Comparison of ENCODE assay signal across 1 cellular context in the genomic region with DNA sequence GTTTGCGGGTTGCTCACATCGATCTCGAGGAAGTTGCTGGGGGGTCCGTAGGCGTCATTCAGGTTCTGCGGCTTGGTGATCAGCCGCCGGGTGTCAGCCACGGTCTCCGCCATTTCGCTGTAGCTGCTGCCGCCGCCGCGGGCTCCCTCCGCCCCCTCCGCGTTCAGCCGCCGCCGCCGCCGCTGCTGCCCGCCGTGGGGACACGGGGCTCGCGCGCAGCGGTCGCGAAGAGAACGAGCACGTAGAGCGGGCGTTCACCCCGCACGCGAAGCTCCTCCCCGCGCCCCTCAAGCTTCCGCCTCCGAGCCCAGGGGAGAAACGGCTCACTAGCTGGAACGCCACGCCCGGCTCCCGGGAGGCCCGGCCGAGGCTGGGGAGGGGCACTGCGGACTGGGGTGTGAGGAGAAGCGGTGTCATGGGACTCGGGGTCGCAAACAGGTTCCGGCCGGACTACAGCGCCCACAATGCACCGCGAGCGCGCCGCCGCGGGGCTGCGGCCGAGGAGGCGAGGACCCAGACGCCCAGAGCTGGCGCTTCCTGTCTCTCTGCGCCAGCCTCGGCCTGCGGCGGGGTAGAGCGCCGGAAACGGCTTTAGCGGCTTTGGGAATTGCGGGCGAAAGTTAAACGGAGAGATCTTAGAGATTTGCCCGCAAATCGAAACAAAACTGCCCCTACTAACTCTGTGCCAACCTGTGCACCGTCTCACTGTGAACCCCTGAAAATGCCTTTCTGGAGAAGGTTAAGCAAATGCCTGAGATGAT.
TF ChIP-seq lines count a peak whose summit lies in the region.

A gene (minus strand): TSS at position 232 of the 761 bp plus-strand sequence. CDS start 119 bp downstream, at position 113.

TF ChIP-seq in HepG2, 621 proteins besides CTCF, POLR2A, EP300 and RAD21 (continued from another document and continues in another):
- TF ChIP-seq STAT5B (CRISPR knock-in tag; IDR thresholded peaks at IDR 0.05), result no peak
- TF ChIP-seq, protein P1, sequence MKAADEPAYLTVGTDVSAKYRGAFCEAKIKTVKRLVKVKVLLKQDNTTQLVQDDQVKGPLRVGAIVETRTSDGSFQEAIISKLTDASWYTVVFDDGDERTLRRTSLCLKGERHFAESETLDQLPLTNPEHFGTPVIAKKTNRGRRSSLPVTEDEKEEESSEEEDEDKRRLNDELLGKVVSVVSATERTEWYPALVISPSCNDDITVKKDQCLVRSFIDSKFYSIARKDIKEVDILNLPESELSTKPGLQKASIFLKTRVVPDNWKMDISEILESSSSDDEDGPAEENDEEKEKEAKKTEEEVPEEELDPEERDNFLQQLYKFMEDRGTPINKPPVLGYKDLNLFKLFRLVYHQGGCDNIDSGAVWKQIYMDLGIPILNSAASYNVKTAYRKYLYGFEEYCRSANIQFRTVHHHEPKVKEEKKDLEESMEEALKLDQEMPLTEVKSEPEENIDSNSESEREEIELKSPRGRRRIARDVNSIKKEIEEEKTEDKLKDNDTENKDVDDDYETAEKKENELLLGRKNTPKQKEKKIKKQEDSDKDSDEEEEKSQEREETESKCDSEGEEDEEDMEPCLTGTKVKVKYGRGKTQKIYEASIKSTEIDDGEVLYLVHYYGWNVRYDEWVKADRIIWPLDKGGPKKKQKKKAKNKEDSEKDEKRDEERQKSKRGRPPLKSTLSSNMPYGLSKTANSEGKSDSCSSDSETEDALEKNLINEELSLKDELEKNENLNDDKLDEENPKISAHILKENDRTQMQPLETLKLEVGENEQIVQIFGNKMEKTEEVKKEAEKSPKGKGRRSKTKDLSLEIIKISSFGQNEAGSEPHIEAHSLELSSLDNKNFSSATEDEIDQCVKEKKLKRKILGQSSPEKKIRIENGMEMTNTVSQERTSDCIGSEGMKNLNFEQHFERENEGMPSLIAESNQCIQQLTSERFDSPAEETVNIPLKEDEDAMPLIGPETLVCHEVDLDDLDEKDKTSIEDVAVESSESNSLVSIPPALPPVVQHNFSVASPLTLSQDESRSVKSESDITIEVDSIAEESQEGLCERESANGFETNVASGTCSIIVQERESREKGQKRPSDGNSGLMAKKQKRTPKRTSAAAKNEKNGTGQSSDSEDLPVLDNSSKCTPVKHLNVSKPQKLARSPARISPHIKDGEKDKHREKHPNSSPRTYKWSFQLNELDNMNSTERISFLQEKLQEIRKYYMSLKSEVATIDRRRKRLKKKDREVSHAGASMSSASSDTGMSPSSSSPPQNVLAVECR (CRISPR knock-in tag; IDR thresholded peaks at IDR 0.05; ENCODE audit: borderline replicate concordance), result peak; percentile 93
- no peak for TF ChIP-seq HNF4G (IDR thresholded peaks at IDR 0.05; ENCODE audit: borderline replicate concordance, low read depth, low read length)
- no peak for TF ChIP-seq HNF4G (CRISPR knock-in tag; IDR thresholded peaks at IDR 0.05; ENCODE audit: borderline replicate concordance, low read depth)
- TF ChIP-seq NBN (conservative IDR thresholded peaks at IDR 0.05), result no peak
- TF ChIP-seq, protein P2, sequence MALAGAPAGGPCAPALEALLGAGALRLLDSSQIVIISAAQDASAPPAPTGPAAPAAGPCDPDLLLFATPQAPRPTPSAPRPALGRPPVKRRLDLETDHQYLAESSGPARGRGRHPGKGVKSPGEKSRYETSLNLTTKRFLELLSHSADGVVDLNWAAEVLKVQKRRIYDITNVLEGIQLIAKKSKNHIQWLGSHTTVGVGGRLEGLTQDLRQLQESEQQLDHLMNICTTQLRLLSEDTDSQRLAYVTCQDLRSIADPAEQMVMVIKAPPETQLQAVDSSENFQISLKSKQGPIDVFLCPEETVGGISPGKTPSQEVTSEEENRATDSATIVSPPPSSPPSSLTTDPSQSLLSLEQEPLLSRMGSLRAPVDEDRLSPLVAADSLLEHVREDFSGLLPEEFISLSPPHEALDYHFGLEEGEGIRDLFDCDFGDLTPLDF (CRISPR knock-in tag; IDR thresholded peaks at IDR 0.05), result peak; percentile 71; the same call in 1 of the 2 replicates
- TF ChIP-seq, protein P3, sequence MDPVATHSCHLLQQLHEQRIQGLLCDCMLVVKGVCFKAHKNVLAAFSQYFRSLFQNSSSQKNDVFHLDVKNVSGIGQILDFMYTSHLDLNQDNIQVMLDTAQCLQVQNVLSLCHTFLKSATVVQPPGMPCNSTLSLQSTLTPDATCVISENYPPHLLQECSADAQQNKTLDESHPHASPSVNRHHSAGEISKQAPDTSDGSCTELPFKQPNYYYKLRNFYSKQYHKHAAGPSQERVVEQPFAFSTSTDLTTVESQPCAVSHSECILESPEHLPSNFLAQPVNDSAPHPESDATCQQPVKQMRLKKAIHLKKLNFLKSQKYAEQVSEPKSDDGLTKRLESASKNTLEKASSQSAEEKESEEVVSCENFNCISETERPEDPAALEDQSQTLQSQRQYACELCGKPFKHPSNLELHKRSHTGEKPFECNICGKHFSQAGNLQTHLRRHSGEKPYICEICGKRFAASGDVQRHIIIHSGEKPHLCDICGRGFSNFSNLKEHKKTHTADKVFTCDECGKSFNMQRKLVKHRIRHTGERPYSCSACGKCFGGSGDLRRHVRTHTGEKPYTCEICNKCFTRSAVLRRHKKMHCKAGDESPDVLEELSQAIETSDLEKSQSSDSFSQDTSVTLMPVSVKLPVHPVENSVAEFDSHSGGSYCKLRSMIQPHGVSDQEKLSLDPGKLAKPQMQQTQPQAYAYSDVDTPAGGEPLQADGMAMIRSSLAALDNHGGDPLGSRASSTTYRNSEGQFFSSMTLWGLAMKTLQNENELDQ (CRISPR knock-in tag; IDR thresholded peaks at IDR 0.05; ENCODE audit: borderline replicate concordance), result no peak
- TF ChIP-seq ZNF543 (CRISPR knock-in tag; IDR thresholded peaks at IDR 0.05), result no peak; the same call in 1 of the 2 replicates
- no peak for TF ChIP-seq MYNN (CRISPR knock-in tag; IDR thresholded peaks at IDR 0.05; ENCODE audit: low read depth)
- TF ChIP-seq ZNF850 (CRISPR knock-in tag; conservative IDR thresholded peaks at IDR 0.05), result no peak
- TF ChIP-seq ZNF563 (CRISPR knock-in tag; IDR thresholded peaks at IDR 0.05), result peak; percentile 43
- TF ChIP-seq FOXM1 (CRISPR knock-in tag; IDR thresholded peaks at IDR 0.05), result no peak
- TF ChIP-seq NFATC3 (CRISPR knock-in tag; IDR thresholded peaks at IDR 0.05), result no peak
- TF ChIP-seq, protein P4, sequence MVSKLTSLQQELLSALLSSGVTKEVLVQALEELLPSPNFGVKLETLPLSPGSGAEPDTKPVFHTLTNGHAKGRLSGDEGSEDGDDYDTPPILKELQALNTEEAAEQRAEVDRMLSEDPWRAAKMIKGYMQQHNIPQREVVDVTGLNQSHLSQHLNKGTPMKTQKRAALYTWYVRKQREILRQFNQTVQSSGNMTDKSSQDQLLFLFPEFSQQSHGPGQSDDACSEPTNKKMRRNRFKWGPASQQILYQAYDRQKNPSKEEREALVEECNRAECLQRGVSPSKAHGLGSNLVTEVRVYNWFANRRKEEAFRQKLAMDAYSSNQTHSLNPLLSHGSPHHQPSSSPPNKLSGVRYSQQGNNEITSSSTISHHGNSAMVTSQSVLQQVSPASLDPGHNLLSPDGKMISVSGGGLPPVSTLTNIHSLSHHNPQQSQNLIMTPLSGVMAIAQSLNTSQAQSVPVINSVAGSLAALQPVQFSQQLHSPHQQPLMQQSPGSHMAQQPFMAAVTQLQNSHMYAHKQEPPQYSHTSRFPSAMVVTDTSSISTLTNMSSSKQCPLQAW (CRISPR knock-in tag; IDR thresholded peaks at IDR 0.05), result peak; percentile 93
- no peak for TF ChIP-seq NPAS2 (CRISPR knock-in tag; IDR thresholded peaks at IDR 0.05; ENCODE audit: borderline replicate concordance)
- TF ChIP-seq PAF1 (CRISPR knock-in tag; IDR thresholded peaks at IDR 0.05), result no peak
- TF ChIP-seq, protein P5, sequence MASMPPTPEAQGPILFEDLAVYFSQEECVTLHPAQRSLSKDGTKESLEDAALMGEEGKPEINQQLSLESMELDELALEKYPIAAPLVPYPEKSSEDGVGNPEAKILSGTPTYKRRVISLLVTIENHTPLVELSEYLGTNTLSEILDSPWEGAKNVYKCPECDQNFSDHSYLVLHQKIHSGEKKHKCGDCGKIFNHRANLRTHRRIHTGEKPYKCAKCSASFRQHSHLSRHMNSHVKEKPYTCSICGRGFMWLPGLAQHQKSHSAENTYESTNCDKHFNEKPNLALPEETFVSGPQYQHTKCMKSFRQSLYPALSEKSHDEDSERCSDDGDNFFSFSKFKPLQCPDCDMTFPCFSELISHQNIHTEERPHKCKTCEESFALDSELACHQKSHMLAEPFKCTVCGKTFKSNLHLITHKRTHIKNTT (CRISPR knock-in tag; IDR thresholded peaks at IDR 0.05), result no peak
- no peak for TF ChIP-seq HMG20A (CRISPR knock-in tag; IDR thresholded peaks at IDR 0.05; ENCODE audit: borderline replicate concordance)
- peak; percentile 68; the same call in 1 of the 2 replicates for TF ChIP-seq ZNF136 (CRISPR knock-in tag; IDR thresholded peaks at IDR 0.05; ENCODE audit: low read depth)
- TF ChIP-seq, protein P6, sequence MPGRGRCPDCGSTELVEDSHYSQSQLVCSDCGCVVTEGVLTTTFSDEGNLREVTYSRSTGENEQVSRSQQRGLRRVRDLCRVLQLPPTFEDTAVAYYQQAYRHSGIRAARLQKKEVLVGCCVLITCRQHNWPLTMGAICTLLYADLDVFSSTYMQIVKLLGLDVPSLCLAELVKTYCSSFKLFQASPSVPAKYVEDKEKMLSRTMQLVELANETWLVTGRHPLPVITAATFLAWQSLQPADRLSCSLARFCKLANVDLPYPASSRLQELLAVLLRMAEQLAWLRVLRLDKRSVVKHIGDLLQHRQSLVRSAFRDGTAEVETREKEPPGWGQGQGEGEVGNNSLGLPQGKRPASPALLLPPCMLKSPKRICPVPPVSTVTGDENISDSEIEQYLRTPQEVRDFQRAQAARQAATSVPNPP (CRISPR knock-in tag; IDR thresholded peaks at IDR 0.05), result no peak; the same call in 1 of the 2 replicates
- TF ChIP-seq, protein P7, sequence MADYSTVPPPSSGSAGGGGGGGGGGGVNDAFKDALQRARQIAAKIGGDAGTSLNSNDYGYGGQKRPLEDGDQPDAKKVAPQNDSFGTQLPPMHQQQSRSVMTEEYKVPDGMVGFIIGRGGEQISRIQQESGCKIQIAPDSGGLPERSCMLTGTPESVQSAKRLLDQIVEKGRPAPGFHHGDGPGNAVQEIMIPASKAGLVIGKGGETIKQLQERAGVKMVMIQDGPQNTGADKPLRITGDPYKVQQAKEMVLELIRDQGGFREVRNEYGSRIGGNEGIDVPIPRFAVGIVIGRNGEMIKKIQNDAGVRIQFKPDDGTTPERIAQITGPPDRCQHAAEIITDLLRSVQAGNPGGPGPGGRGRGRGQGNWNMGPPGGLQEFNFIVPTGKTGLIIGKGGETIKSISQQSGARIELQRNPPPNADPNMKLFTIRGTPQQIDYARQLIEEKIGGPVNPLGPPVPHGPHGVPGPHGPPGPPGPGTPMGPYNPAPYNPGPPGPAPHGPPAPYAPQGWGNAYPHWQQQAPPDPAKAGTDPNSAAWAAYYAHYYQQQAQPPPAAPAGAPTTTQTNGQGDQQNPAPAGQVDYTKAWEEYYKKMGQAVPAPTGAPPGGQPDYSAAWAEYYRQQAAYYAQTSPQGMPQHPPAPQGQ (CRISPR knock-in tag; IDR thresholded peaks at IDR 0.05; ENCODE audit: borderline replicate concordance), result no peak
- peak; percentile 35; the same call in 1 of the 2 replicates for TF ChIP-seq MIER3 (CRISPR knock-in tag; IDR thresholded peaks at IDR 0.05; ENCODE audit: borderline replicate concordance)
- TF ChIP-seq, protein P8, sequence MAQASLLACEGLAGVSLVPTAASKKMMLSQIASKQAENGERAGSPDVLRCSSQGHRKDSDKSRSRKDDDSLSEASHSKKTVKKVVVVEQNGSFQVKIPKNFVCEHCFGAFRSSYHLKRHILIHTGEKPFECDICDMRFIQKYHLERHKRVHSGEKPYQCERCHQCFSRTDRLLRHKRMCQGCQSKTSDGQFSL (CRISPR knock-in tag; IDR thresholded peaks at IDR 0.05), result no peak
- TF ChIP-seq SOX5 (CRISPR knock-in tag; IDR thresholded peaks at IDR 0.05; ENCODE audit: borderline replicate concordance), result peak; percentile 33; the same call in 1 of the 2 replicates
- TF ChIP-seq ZKSCAN8 (CRISPR knock-in tag; IDR thresholded peaks at IDR 0.05; ENCODE audit: borderline replicate concordance), result no peak
- TF ChIP-seq XRCC5 (optimal IDR thresholded peaks at IDR 0.05; ENCODE audit: low read length), result peak; percentile 74
- no peak for TF ChIP-seq SOX13 (IDR thresholded peaks at IDR 0.05)
- peak in 1 of 2 experiments; percentile 62; a peak in 2 of 4 replicates for TF ChIP-seq SOX13 (CRISPR knock-in tag; conservative IDR thresholded peaks at IDR 0.05 in 1 of 2, IDR thresholded peaks at IDR 0.05 in 1 of 2)
- TF ChIP-seq, protein P9, sequence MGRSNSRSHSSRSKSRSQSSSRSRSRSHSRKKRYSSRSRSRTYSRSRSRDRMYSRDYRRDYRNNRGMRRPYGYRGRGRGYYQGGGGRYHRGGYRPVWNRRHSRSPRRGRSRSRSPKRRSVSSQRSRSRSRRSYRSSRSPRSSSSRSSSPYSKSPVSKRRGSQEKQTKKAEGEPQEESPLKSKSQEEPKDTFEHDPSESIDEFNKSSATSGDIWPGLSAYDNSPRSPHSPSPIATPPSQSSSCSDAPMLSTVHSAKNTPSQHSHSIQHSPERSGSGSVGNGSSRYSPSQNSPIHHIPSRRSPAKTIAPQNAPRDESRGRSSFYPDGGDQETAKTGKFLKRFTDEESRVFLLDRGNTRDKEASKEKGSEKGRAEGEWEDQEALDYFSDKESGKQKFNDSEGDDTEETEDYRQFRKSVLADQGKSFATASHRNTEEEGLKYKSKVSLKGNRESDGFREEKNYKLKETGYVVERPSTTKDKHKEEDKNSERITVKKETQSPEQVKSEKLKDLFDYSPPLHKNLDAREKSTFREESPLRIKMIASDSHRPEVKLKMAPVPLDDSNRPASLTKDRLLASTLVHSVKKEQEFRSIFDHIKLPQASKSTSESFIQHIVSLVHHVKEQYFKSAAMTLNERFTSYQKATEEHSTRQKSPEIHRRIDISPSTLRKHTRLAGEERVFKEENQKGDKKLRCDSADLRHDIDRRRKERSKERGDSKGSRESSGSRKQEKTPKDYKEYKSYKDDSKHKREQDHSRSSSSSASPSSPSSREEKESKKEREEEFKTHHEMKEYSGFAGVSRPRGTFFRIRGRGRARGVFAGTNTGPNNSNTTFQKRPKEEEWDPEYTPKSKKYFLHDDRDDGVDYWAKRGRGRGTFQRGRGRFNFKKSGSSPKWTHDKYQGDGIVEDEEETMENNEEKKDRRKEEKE (IDR thresholded peaks at IDR 0.05), result no peak
- TF ChIP-seq, protein P10, sequence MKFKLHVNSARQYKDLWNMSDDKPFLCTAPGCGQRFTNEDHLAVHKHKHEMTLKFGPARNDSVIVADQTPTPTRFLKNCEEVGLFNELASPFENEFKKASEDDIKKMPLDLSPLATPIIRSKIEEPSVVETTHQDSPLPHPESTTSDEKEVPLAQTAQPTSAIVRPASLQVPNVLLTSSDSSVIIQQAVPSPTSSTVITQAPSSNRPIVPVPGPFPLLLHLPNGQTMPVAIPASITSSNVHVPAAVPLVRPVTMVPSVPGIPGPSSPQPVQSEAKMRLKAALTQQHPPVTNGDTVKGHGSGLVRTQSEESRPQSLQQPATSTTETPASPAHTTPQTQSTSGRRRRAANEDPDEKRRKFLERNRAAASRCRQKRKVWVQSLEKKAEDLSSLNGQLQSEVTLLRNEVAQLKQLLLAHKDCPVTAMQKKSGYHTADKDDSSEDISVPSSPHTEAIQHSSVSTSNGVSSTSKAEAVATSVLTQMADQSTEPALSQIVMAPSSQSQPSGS (CRISPR knock-in tag; IDR thresholded peaks at IDR 0.05), result peak; percentile 58; the same call in 1 of the 2 replicates
- TF ChIP-seq XBP1 (CRISPR knock-in tag; IDR thresholded peaks at IDR 0.05), result no peak
- peak; percentile 77; the same call in 1 of the 2 replicates for TF ChIP-seq MYC (CRISPR knock-in tag; IDR thresholded peaks at IDR 0.05; ENCODE audit: borderline replicate concordance)
